10 cellular contexts compared by ENCODE assay signal in the genomic region with DNA sequence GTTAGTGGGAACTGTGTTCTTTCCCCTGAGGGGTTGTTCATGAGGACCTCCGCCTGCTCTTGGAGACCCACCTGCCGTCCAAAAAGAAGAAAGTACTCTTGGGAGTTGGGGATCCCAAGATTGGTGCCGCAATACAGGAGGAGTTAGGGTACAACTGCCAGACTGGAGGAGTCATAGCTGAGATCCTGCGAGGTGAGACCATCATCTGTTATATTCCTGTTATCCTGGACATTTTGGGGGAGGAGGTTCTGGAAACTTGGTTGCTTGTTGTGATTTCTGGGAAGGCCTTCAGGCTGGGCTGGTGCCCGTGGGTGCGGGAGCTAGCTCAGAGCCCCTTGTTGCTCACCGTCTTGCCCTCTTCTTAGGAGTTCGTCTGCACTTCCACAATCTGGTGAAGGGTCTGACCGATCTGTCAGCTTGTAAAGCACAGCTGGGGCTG. TPM values are rescaled to one million over a fixed set of nuclear protein-coding genes. Genes with fewer than 3 reads are reported as not detected.
A peak's percentile ranks its signal among the peaks of the same experiment; 100 is the strongest.
DNase-seq lines count a peak whose midpoint lies in the region; ATAC-seq and TF ChIP-seq lines count a peak whose summit lies in the region.
"Had no signal": no experiment of that assay in that cellular context is flagged by ENCODE, and none has a peak within 500 bp of the region (broad histone marks: within the 10 kb centered on the region; RNA-seq: fewer than 3 reads in every experiment).

No MANE protein-coding gene starts in this region.

- peak overlapping the region; percentile 85 for H3K27ac Mint-ChIP-seq in nephron progenitor cell

- peaks cover 4% of the 10 kb centered on the region; the same call in 1 of the 2 replicates for H3K4me1 ChIP-seq in ES-I3 (ENCODE audit: insufficient read depth, low read length)

- H3K9me3 ChIP-seq in ES-I3 (ENCODE audit: control insufficient read depth, insufficient read depth, low read length): no peaks in the 10 kb centered on the region
- H3K9me3 ChIP-seq in MG63: no peaks in the 10 kb centered on the region

- no peaks in the 10 kb centered on the region for H3K27me3 ChIP-seq in MG63

- DNase-seq in MG63 (no peak), coronary artery (ENCODE audit: low spot score) (no peak), nephron progenitor cell (no peak), ecto neural progenitor cell (ENCODE audit: low spot score) (no peak), NCI-H2107 (lab: John Stamatoyannopoulos, UW) (no peak)
- DNase-seq in stimulated activated CD4-positive, alpha-beta T cell treated with anti-CD3 and anti-CD28 coated beads, Interleukin-2, amount 100 ng/mL, for 24 hours: no peak
- DNase-seq: midbrain, NCI-H69 had no signal

- H3K27ac ChIP-seq in coronary artery: no peak overlapping the region

- H3K9ac ChIP-seq in ES-I3 (ENCODE audit: low read depth, low read length): peak overlapping the region; percentile 73; the same call in 1 of the 2 replicates

- peaks cover 3% of the 10 kb centered on the region for H3K27me3 Mint-ChIP-seq in nephron progenitor cell (ENCODE audit: low read depth, poor library complexity)

- H3K4me3 ChIP-seq in MG63 (peak overlapping the region; percentile 81), coronary artery (peak overlapping the region; percentile 97)

- peaks cover 29% of the 10 kb centered on the region for H3K4me1 Mint-ChIP-seq in nephron progenitor cell

- peaks cover 46% of the 10 kb centered on the region for H3K36me3 ChIP-seq in ES-I3 (ENCODE audit: insufficient read depth, low read length)
- H3K36me3 ChIP-seq in MG63: peaks cover 60% of the 10 kb centered on the region

- H3K36me3 Mint-ChIP-seq in nephron progenitor cell (ENCODE audit: low read depth): peaks cover 52% of the 10 kb centered on the region

- H3K4me3 Mint-ChIP-seq in nephron progenitor cell: peak overlapping the region; percentile 89

- TF ChIP-seq CTCF in coronary artery (IDR thresholded peaks at IDR 0.05) (no peak), nephron progenitor cell (IDR thresholded peaks at IDR 0.05) (no peak)

- H3K9me3 Mint-ChIP-seq in nephron progenitor cell: no peaks in the 10 kb centered on the region

- ATAC-seq in GM18511 (IDR thresholded peaks at IDR 0.05; ENCODE audit: unreplicated experiment): no peak

RNA-seq across cellular contexts. Expression of a gene that starts 2.0 kb away (rescaled TPM):
- 284 and 313 TPM in 2 replicates for total RNA-seq in MG63 (2014; rRNA removed; shearing (Covaris generic); ENCODE audit: low replicate concordance)

RNA-seq across cellular contexts. Expression of a gene that starts 9.6 kb away (rescaled TPM):
- 122 and 141 TPM in 2 replicates for total RNA-seq in MG63 (2014; rRNA removed; shearing (Covaris generic); ENCODE audit: low replicate concordance)

RNA-seq across cellular contexts. Expression of a gene that starts 38.2 kb away (rescaled TPM):
- not detected in 2 replicates for total RNA-seq in MG63 (2014; rRNA removed; shearing (Covaris generic); ENCODE audit: low replicate concordance)
